9 cellular contexts compared by ENCODE assay signal in genomic region chr11:3109921-3110706, GRCh38. TPM values are rescaled to one million over a fixed set of nuclear protein-coding genes. Genes with fewer than 3 reads are reported as not detected.
DNase-seq lines count a peak whose midpoint lies in the region; ATAC-seq and TF ChIP-seq lines count a peak whose summit lies in the region.
"Had no signal": no experiment of that assay in that cellular context is flagged by ENCODE, and none has a peak within 500 bp of the region (broad histone marks: within the 10 kb centered on the region; RNA-seq: fewer than 3 reads in every experiment).

No MANE protein-coding gene starts in this region.

- H3K27ac Mint-ChIP-seq in activated B cell treated with CpG ODN at 0.5 μM for 24 hours (no peak overlapping the region), neural progenitor cell (no peak overlapping the region)

- POLR2A ChIA-PET in activated B cell treated with CpG ODN at 0.5 μM for 24 hours (lab: Charles Lee), result no interaction called here

- H3F3A ChIP-seq in neural progenitor cell (ENCODE audit: low read depth), result no peaks in the 10 kb centered on the region

- H4K20me1 ChIP-seq in neural progenitor cell (ENCODE audit: low read depth), result no peaks in the 10 kb centered on the region

- peaks cover 6% of the 10 kb centered on the region for H3K27me3 Mint-ChIP-seq in activated B cell treated with CpG ODN at 0.5 μM for 24 hours
- no peaks in the 10 kb centered on the region for H3K27me3 Mint-ChIP-seq in neural progenitor cell (ENCODE audit: insufficient read depth, low read depth)

- no peak for TF ChIP-seq EP300 in esophagus muscularis mucosa (IDR thresholded peaks at IDR 0.05)

- H3K4me1 Mint-ChIP-seq in activated B cell treated with CpG ODN at 0.5 μM for 24 hours (no peaks in the 10 kb centered on the region), neural progenitor cell (peaks cover 3% of the 10 kb centered on the region)
- H3K4me1 Mint-ChIP-seq: naive B cell had no signal

- no peak overlapping the region for H3K9ac ChIP-seq in neural progenitor cell

- H3K36me3 ChIP-seq in esophagus muscularis mucosa, result peaks cover 16 to 60% (median 55%) of the 10 kb centered on the region in 4 donors
- H3K36me3 ChIP-seq in neural progenitor cell, result peaks cover 11% of the 10 kb centered on the region

- 70% methylated on average over 5 of the region's 14 CpGs for WGBS in esophagus muscularis mucosa

- H3K27me3 ChIP-seq in esophagus muscularis mucosa (no peaks in the 10 kb centered on the region), neural progenitor cell (no peaks in the 10 kb centered on the region)

- TF ChIP-seq POLR2A in esophagus muscularis mucosa (IDR thresholded peaks at IDR 0.05; ENCODE audit: low read depth), result no peak

- CTCF ChIA-PET in activated B cell treated with CpG ODN at 0.5 μM for 24 hours (lab: Charles Lee), result no interaction called here

- H3K4me3 Mint-ChIP-seq in activated B cell treated with CpG ODN at 0.5 μM for 24 hours (no peak overlapping the region), neural progenitor cell (no peak overlapping the region)

- H3K9me3 ChIP-seq in esophagus muscularis mucosa (no peaks in the 10 kb centered on the region), neural progenitor cell (ENCODE audit: low read depth) (peaks cover 23% of the 10 kb centered on the region)

- TF ChIP-seq CTCF in activated B cell treated with CpG ODN at 0.5 μM for 24 hours (IDR thresholded peaks at IDR 0.05) (no peak), esophagus muscularis mucosa (IDR thresholded peaks at IDR 0.05) (peak; percentile 76 to 81 (median 78)), neural progenitor cell (IDR thresholded peaks at IDR 0.05) (peak; percentile 53)

- DNase-seq in DMS53 treated with DMSO at 0.1 percent for 48 hours (lab: John Stamatoyannopoulos, UW; ENCODE audit: unreplicated experiment) (peak; percentile 41), Kasumi-1 (lab: John Stamatoyannopoulos, UW) (peak; percentile 4 to 5), activated B cell treated with CpG ODN at 0.5 μM for 24 hours (peak; percentile 12), esophagus muscularis mucosa (ENCODE audit: extremely low spot score) (no peak), neural progenitor cell (ENCODE audit: low spot score) (peak; percentile 59), middle frontal gyrus (ENCODE audit: extremely low spot score, low spot score) (no peak)
- DNase-seq: naive B cell had no signal

- no peak overlapping the region for H2AFZ ChIP-seq in neural progenitor cell (replicated peaks)

- intact Hi-C loops in activated B cell treated with CpG ODN at 0.5 μM for 24 hours (cut with micrococcal nuclease), result no loop called here
- intact Hi-C loops in esophagus muscularis mucosa (cut with DNase I), result loop anchor here (5.0 kb wide), 1 partner anchor 107 kb away; the partner anchor contains the start of gene MRGPRG

- H3K36me3 Mint-ChIP-seq in activated B cell treated with CpG ODN at 0.5 μM for 24 hours (ENCODE audit: low read depth), result peaks cover 3% of the 10 kb centered on the region
- H3K36me3 Mint-ChIP-seq in neural progenitor cell, result peaks cover 38% of the 10 kb centered on the region

- no peak overlapping the region for H3K27ac ChIP-seq in esophagus muscularis mucosa (replicated peaks in 1 of 4)
- H3K27ac ChIP-seq in neural progenitor cell, result no peak overlapping the region

- H3K79me2 ChIP-seq in neural progenitor cell (ENCODE audit: low read depth), result no peaks in the 10 kb centered on the region

- no peak overlapping the region for H3K4me3 ChIP-seq in esophagus muscularis mucosa
- no peak overlapping the region for H3K4me3 ChIP-seq in neural progenitor cell

- peaks cover 0 to 14% (median 7%) of the 10 kb centered on the region in 4 donors for H3K4me1 ChIP-seq in esophagus muscularis mucosa
- no peaks in the 10 kb centered on the region for H3K4me1 ChIP-seq in neural progenitor cell

- ATAC-seq in activated B cell treated with CpG ODN at 0.5 μM for 24 hours (ENCODE audit: low read depth) (peak; percentile 42), HG03432 (IDR thresholded peaks at IDR 0.05; ENCODE audit: unreplicated experiment) (no peak), HG02981 (IDR thresholded peaks at IDR 0.05; ENCODE audit: unreplicated experiment) (no peak)

- peaks cover 6% of the 10 kb centered on the region for H3K9me3 Mint-ChIP-seq in activated B cell treated with CpG ODN at 0.5 μM for 24 hours
- H3K9me3 Mint-ChIP-seq in neural progenitor cell, result peaks cover 24% of the 10 kb centered on the region

- no peak overlapping the region for H3K4me2 ChIP-seq in neural progenitor cell

RNA-seq across cellular contexts. Expression of gene CARS1, which starts 52.9 kb away (rescaled TPM):
- total RNA-seq in activated B cell treated with CpG ODN at 0.5 μM for 24 hours, result 95.9 and 110 TPM in 2 replicates
- total RNA-seq in esophagus muscularis mucosa, result 10 to 100 TPM; 30.3 to 35.6 (median 34.9) TPM
- total RNA-seq in neural progenitor cell (ENCODE audit: low replicate concordance), result 17.2 and 22.3 TPM in 2 replicates

RNA-seq across cellular contexts. Expression of gene OSBPL5, which starts 55.0 kb away (rescaled TPM):
- not detected in 2 replicates for total RNA-seq in activated B cell treated with CpG ODN at 0.5 μM for 24 hours
- total RNA-seq in esophagus muscularis mucosa, result 100 to 1,000 TPM in 1 of 4 donors, 10 to 100 TPM in 3; 59.6 to 119 (median 71.7) TPM
- total RNA-seq in neural progenitor cell (ENCODE audit: low replicate concordance), result 6.2 and 20.1 TPM in 2 replicates

Comparison
In these comparisons a context has a peak if more than half of its experiments do, and no peak if none do; other contexts are left out.
1. DNase-seq: peak in DMS53 treated with DMSO at 0.1 percent for 48 hours (single experiment), Kasumi-1 (2 of 2), activated B cell treated with CpG ODN at 0.5 μM for 24 hours (single experiment) and neural progenitor cell (single experiment); none in esophagus muscularis mucosa (single experiment) and middle frontal gyrus (single experiment).